ENCODE assay signal across 12 cellular contexts in genomic region chr14:30227871-30228270, GRCh38.
DNase-seq lines count a peak whose midpoint lies in the region; ATAC-seq and TF ChIP-seq lines count a peak whose summit lies in the region.
"Had no signal": no experiment of that assay in that cellular context is flagged by ENCODE, and none has a peak within 500 bp of the region (broad histone marks: within the 10 kb centered on the region; RNA-seq: fewer than 3 reads in every experiment).

No MANE protein-coding gene starts in this region.

- no peak overlapping the region for H3K4me3 Mint-ChIP-seq in Calu3 (ENCODE audit: low read depth, unreplicated experiment)
- H3K4me3 Mint-ChIP-seq in effector memory CD8-positive, alpha-beta T cell: no peak overlapping the region
- H3K4me3 Mint-ChIP-seq: CD14-positive monocyte had no signal

- TF ChIP-seq CTCF in Calu3 (IDR thresholded peaks at IDR 0.05; ENCODE audit: unreplicated experiment): no peak

- peaks cover 4% of the 10 kb centered on the region for H3K9me3 Mint-ChIP-seq in Calu3 (ENCODE audit: low read depth, unreplicated experiment)
- H3K9me3 Mint-ChIP-seq in effector memory CD8-positive, alpha-beta T cell: peaks cover 0 to 6% of the 10 kb centered on the region in 2 donors

- H3K4me1 ChIP-seq in SJSA1 (replicated peaks) (peaks cover 29% of the 10 kb centered on the region), rectal smooth muscle tissue (ENCODE audit: control insufficient read depth, insufficient read depth, low read length) (peaks cover 16% of the 10 kb centered on the region)

- H3K27ac Mint-ChIP-seq in Calu3 (ENCODE audit: unreplicated experiment): no peak overlapping the region
- H3K27ac Mint-ChIP-seq in effector memory CD8-positive, alpha-beta T cell: no peak overlapping the region
- H3K27ac Mint-ChIP-seq: CD14-positive monocyte had no signal

- H3K4me3 ChIP-seq in SJSA1 (no peak overlapping the region), rectal smooth muscle tissue (ENCODE audit: low read length) (no peak overlapping the region)

- H3K27ac ChIP-seq in SJSA1 (peak overlapping the region; percentile 48), rectal smooth muscle tissue (ENCODE audit: low read depth, low read length) (peak overlapping the region; percentile 33)

- no peaks in the 10 kb centered on the region for H3K36me3 Mint-ChIP-seq in Calu3 (ENCODE audit: insufficient read depth, unreplicated experiment)
- H3K36me3 Mint-ChIP-seq in effector memory CD8-positive, alpha-beta T cell (ENCODE audit: insufficient read depth): no peaks in the 10 kb centered on the region
- H3K36me3 Mint-ChIP-seq: CD14-positive monocyte had no signal

- H3K27me3 ChIP-seq in SJSA1 (replicated peaks) (no peaks in the 10 kb centered on the region), rectal smooth muscle tissue (ENCODE audit: control insufficient read depth, insufficient read depth, low read length) (no peaks in the 10 kb centered on the region)

- no peak for ATAC-seq in stimulated activated naive CD8-positive, alpha-beta T cell treated with anti-CD3 and anti-CD28 coated beads, Interleukin-15, Interleukin-2, amounts not matched to agents 100 U/mL and 50 U/mL, for 24 hours
- ATAC-seq in effector memory CD8-positive, alpha-beta T cell (replicated peaks): no peak

- H3K4me1 Mint-ChIP-seq in Calu3 (ENCODE audit: low read depth, unreplicated experiment): peaks cover 39% of the 10 kb centered on the region
- no peaks in the 10 kb centered on the region for H3K4me1 Mint-ChIP-seq in effector memory CD8-positive, alpha-beta T cell (ENCODE audit: low read depth in 2 of 2)
- H3K4me1 Mint-ChIP-seq: CD14-positive monocyte had no signal

- H3K27me3 Mint-ChIP-seq in Calu3 (ENCODE audit: unreplicated experiment): no peaks in the 10 kb centered on the region
- no peaks in the 10 kb centered on the region for H3K27me3 Mint-ChIP-seq in effector memory CD8-positive, alpha-beta T cell

- H3K9me3 ChIP-seq in SJSA1 (replicated peaks): no peaks in the 10 kb centered on the region

- H3K36me3 ChIP-seq in SJSA1 (no peaks in the 10 kb centered on the region), rectal smooth muscle tissue (ENCODE audit: control insufficient read depth, insufficient read depth, low read length) (no peaks in the 10 kb centered on the region)

- no TSS peak for BruUV-seq in Calu3 (replicated peaks; lab: Mats Ljungman, UMichigan)

- no peak overlapping the region for H3K9ac ChIP-seq in rectal smooth muscle tissue (ENCODE audit: low read length)

- intact Hi-C loops in Calu3 (cut with micrococcal nuclease; ENCODE audit: unreplicated experiment): no loop called here

- CTCF ChIA-PET in Calu3 (lab: Charles Lee): no interaction called here

- DNase-seq in Calu3 (peak; percentile 14), SJSA1 (ENCODE audit: low read depth in 1 of 2, low spot score in 2 of 2) (peak; percentile 56 to 60), fibroblast of peridontal ligament (ENCODE audit: extremely low read depth) (peak; percentile 75), superior temporal gyrus (ENCODE audit: extremely low spot score) (no peak), occipital lobe (lab: John Stamatoyannopoulos, UW) (no peak)
- DNase-seq in stimulated activated naive CD8-positive, alpha-beta T cell treated with anti-CD3 and anti-CD28 coated beads, Interleukin-15, Interleukin-2, amounts not matched to agents 100 U/mL and 50 U/mL, for 24 hours: no peak
- no peak for DNase-seq in effector memory CD8-positive, alpha-beta T cell
- DNase-seq: activated T-cell treated with anti-CD3 and anti-CD28 coated beads, Interleukin-2, amount 50 U/mL, for 48 hours; effector CD4-positive, alpha-beta T cell; NK-92 treated with Interleukin-12 subunit alpha and Interleukin-12 subunit beta, amount 100 ng/mL, for 24 hours had no signal

Comparison
In these comparisons a context has a peak if more than half of its experiments do, and no peak if none do; other contexts are left out.
1. DNase-seq: peak in Calu3 (single experiment), SJSA1 (2 of 2) and fibroblast of peridontal ligament (single experiment); none in stimulated activated naive CD8-positive, alpha-beta T cell treated with anti-CD3 and anti-CD28 coated beads, Interleukin-15, Interleukin-2, amounts not matched to agents 100 U/mL and 50 U/mL, for 24 hours (single experiment), superior temporal gyrus (single experiment), effector memory CD8-positive, alpha-beta T cell (0 of 3) and occipital lobe (single experiment).